ENCODE assay signal across 9 cellular contexts in genomic region chr9:74570879-74571512, GRCh38.
DNase-seq lines count a peak whose midpoint lies in the region; ATAC-seq and TF ChIP-seq lines count a peak whose summit lies in the region.
"Had no signal": no experiment of that assay in that cellular context is flagged by ENCODE, and none has a peak within 500 bp of the region (broad histone marks: within the 10 kb centered on the region; RNA-seq: fewer than 3 reads in every experiment).

No MANE protein-coding gene starts in this region.

- intact Hi-C loops in ascending aorta (cut with DNase I): no loop called here

- DNase-seq in SKM-1 (lab: John Stamatoyannopoulos, UW; ENCODE audit: unreplicated experiment) (peak; percentile 2), SKM-1 treated with dmso at 0.1 percent for 144 hours (lab: John Stamatoyannopoulos, UW; ENCODE audit: unreplicated experiment) (no peak), LNCaP clone FGC (ENCODE audit: low read depth) (no peak), ascending aorta (ENCODE audit: low spot score in 2 of 2) (no peak), kidney epithelial cell (ENCODE audit: low read depth) (no peak), COR-L47 (lab: John Stamatoyannopoulos, UW) (no peak)
- DNase-seq: activated naive CD8-positive, alpha-beta T cell treated with anti-CD3 and anti-CD28 coated beads, Interleukin-2, amount 10 ng/mL, durations not matched to agents 7 days and 5 days had no signal

- no peaks in the 10 kb centered on the region for H3K27me3 ChIP-seq in ascending aorta
- no peaks in the 10 kb centered on the region for H3K27me3 ChIP-seq in kidney epithelial cell (ENCODE audit: control insufficient read depth, insufficient read depth, low read length)

- H3K4me3 ChIP-seq in LNCaP clone FGC (ENCODE audit: low read depth, low read length) (no peak overlapping the region), ascending aorta (no peak overlapping the region), kidney epithelial cell (ENCODE audit: low read depth, low read length) (no peak overlapping the region)

- H3K4me1 ChIP-seq in ascending aorta: no peaks in the 10 kb centered on the region

- TF ChIP-seq CTCF in LNCaP clone FGC (IDR thresholded peaks at IDR 0.05; ENCODE audit: control insufficient read depth, extremely low read depth, insufficient read depth): peak; percentile 81
- TF ChIP-seq CTCF in ascending aorta (IDR thresholded peaks at IDR 0.05): peak in 2 of 3 experiments; percentile 24 to 45
- peak; percentile 74 for TF ChIP-seq CTCF in kidney epithelial cell (IDR thresholded peaks at IDR 0.05; ENCODE audit: insufficient read depth, low read length, poor library complexity, severe bottlenecking)

- no peaks in the 10 kb centered on the region for H3K36me3 ChIP-seq in ascending aorta
- no peaks in the 10 kb centered on the region for H3K36me3 ChIP-seq in kidney epithelial cell (ENCODE audit: control insufficient read depth, insufficient read depth, low read length)

- H3K27ac ChIP-seq in ascending aorta: no peak overlapping the region

- H3K9me3 ChIP-seq in ascending aorta: no peaks in the 10 kb centered on the region

- ATAC-seq in GM21526 (IDR thresholded peaks at IDR 0.05; ENCODE audit: low FRiP score, unreplicated experiment) (peak; percentile 78), esophagus mucosa (no peak)
